ENCODE assay signal across 8 cellular contexts in genomic region chr1:161185282-161185682, GRCh38. TPM values are rescaled to one million over a fixed set of nuclear protein-coding genes. Genes with fewer than 3 reads are reported as not detected.
DNase-seq lines count a peak whose midpoint lies in the region; ATAC-seq, FAIRE-seq and TF ChIP-seq lines count a peak whose summit lies in the region.

No MANE protein-coding gene starts in this region.

- peak; percentile 91 for ATAC-seq in upper lobe of right lung

- H3K27ac ChIP-seq in HEK293 (ENCODE audit: extremely low read depth, low read depth, low read length) (no peak overlapping the region), neutrophil (peak overlapping the region; percentile 89), upper lobe of right lung (peak overlapping the region; percentile 70)

- 0 out of 2 replicates have a peak, but pooled peaks have one; percentile 21 for TF ChIP-seq POLR2A in GM12892 (IDR thresholded peaks at IDR 0.05; ENCODE audit: low read depth, low read length)

- CTCF ChIA-PET in HEK293 (lab: Yijun Ruan, JAX): interaction anchor here (1.3 kb wide), 1 partner anchor 40 kb away, joined by 4 read pairs; the partner anchor contains the start of gene TOMM40L

- H3K9me3 ChIP-seq in HEK293 (ENCODE audit: control insufficient read depth, insufficient read depth, low read depth, low read length) (no peaks in the 10 kb centered on the region), neutrophil (no peaks in the 10 kb centered on the region), upper lobe of right lung (no peaks in the 10 kb centered on the region)

- intact Hi-C loops in upper lobe of right lung (cut with DNase I): no loop called here

- no peaks in the 10 kb centered on the region for H3K27me3 ChIP-seq in neutrophil
- no peaks in the 10 kb centered on the region for H3K27me3 ChIP-seq in upper lobe of right lung

- POLR2A ChIA-PET in HEK293 (lab: Yijun Ruan, JAX): no interaction called here

- peak; percentile 66 for DNase-seq in GM12892 (ENCODE audit: insufficient read length)
- peak; percentile 64 for DNase-seq in NCI-H1092 treated with DMSO at 0.1 percent for 48 hours (lab: John Stamatoyannopoulos, UW)
- DNase-seq in activated CD4-positive, alpha-beta T cell treated with anti-CD3 and anti-CD28 coated beads, Interleukin-2, amount 50 U/mL, for 1 hour: peak; percentile 67
- DNase-seq in effector CD4-positive, alpha-beta T cell: peak; percentile 69
- peak; percentile 74 for DNase-seq in upper lobe of right lung
- DNase-seq in HuH-7 (ENCODE audit: low spot score): no peak

- H3K36me3 ChIP-seq in HEK293 (ENCODE audit: control insufficient read depth in 2 of 2, insufficient read depth in 1 of 2, low read length in 2 of 2) (no peaks in the 10 kb centered on the region), neutrophil (no peaks in the 10 kb centered on the region), upper lobe of right lung (no peaks in the 10 kb centered on the region)

- TF ChIP-seq CTCF in HEK293 (tag by site-specific recombination; IDR thresholded peaks at IDR 0.05) (no peak), neutrophil (IDR thresholded peaks at IDR 0.05) (no peak), upper lobe of right lung (IDR thresholded peaks at IDR 0.05) (no peak)

- no peak overlapping the region for H3K4me3 ChIP-seq in HEK293 (ENCODE audit: low read depth, low read length)
- peak overlapping the region in 1 of 2 experiments; percentile 31 for H3K4me3 ChIP-seq in neutrophil (ENCODE audit: low read depth in 1 of 2, low read length in 1 of 2)
- no peak overlapping the region for H3K4me3 ChIP-seq in upper lobe of right lung

- FAIRE-seq in GM12892 (lab: Jason Lieb, UNC): peak; percentile 93

- no peaks in the 10 kb centered on the region for H3K4me1 ChIP-seq in HEK293 (ENCODE audit: control insufficient read depth, insufficient read depth, low read length)
- peaks cover 24 to 28% of the 10 kb centered on the region in 2 experiments for H3K4me1 ChIP-seq in neutrophil (ENCODE audit: control insufficient read depth in 1 of 2, insufficient read depth in 1 of 2, low read depth in 1 of 2, low read length in 1 of 2)
- peaks cover 43% of the 10 kb centered on the region for H3K4me1 ChIP-seq in upper lobe of right lung

TF ChIP-seq in HEK293, 187 proteins besides CTCF, POLR2A, EP300 and RAD21:
- no peak for TF ChIP-seq ZNF366 (tag by site-specific recombination; conservative IDR thresholded peaks at IDR 0.05)
- peak; percentile 42; the same call in 1 of the 2 replicates for TF ChIP-seq ZNF398 (tag by site-specific recombination; IDR thresholded peaks at IDR 0.05)
- peak; percentile 96 for TF ChIP-seq PRDM10 (tag by site-specific recombination; IDR thresholded peaks at IDR 0.05)
- 0 out of 2 replicates have a peak, but pooled peaks have one; percentile 28 for TF ChIP-seq ZFHX2 (tag by site-specific recombination; conservative IDR thresholded peaks at IDR 0.05)

RNA-seq across cellular contexts. Expression of gene B4GALT3, which starts 8.0 kb away (rescaled TPM):
- polyA plus RNA-seq in GM12892 (2012; ENCODE audit: missing spikeins): 15.7 TPM
- 35.7 TPM for total RNA-seq in upper lobe of right lung

RNA-seq across cellular contexts. Expression of gene ADAMTS4, which starts 13.6 kb away (rescaled TPM):
- polyA plus RNA-seq in GM12892 (2012; ENCODE audit: missing spikeins): 0.06 TPM
- 7.8 TPM for total RNA-seq in upper lobe of right lung

RNA-seq across cellular contexts. Expression of gene NDUFS2, which starts 16.9 kb away (rescaled TPM):
- polyA plus RNA-seq in GM12892 (2012; ENCODE audit: missing spikeins): 101 TPM
- total RNA-seq in upper lobe of right lung: 66.9 TPM

RNA-seq across cellular contexts. Expression of gene PPOX, which starts 19.1 kb away (rescaled TPM):
- 22.5 TPM for polyA plus RNA-seq in GM12892 (2012; ENCODE audit: missing spikeins)
- 23.3 TPM for total RNA-seq in upper lobe of right lung

RNA-seq across cellular contexts. Expression of gene USP21, which starts 26.0 kb away (rescaled TPM):
- 13.5 TPM for polyA plus RNA-seq in GM12892 (2012; ENCODE audit: missing spikeins)
- total RNA-seq in upper lobe of right lung: 27.7 TPM
